ENCODE assay signal across 1 cellular context in the genomic region with DNA sequence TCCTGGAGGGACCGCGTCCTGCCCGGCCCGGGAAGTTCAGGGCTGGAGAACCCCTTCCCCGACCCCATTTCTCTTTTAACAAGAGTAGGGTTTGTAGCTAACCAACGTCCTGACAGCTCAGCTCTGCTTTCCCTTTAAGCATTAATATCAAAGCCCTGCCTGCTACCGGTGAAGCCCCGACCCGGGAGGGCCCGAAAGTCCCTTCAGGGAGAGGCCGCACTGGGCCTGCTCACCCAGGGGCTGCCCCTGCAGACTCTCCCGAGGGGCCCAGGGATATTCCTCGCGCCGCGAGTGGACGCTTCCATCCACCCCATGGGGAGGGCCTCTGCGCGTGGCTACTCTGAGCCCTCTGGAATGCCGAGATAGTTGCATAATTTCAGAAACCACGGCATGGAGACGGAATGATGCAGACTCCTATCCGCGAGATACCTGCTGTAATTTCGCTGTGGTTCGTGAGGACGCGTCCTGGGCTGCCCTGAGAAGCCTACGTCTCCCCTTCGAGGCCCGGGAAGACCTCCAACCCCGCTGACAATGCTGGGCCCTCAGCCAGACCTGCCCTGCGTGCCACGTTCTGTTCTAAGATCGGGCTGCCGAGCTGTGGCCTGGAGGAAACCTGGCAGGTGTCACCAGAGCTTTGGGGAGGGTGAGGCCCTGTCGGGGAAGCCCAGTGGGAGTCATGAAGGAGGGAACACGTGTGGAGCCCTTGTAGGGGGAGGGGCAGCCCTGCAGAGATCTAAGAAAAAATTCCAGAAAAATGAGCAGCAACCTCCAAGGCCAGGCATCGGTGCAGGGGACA.
TF ChIP-seq lines count a peak whose summit lies in the region.

No MANE protein-coding gene starts in this region.

TF ChIP-seq in HepG2, 621 proteins besides CTCF, POLR2A, EP300 and RAD21 (continued from another document and continues in another):
- TF ChIP-seq RARG (CRISPR knock-in tag; IDR thresholded peaks at IDR 0.05; ENCODE audit: low read depth) (no peak), ZNF720 (CRISPR knock-in tag; IDR thresholded peaks at IDR 0.05) (no peak), CENPT (CRISPR knock-in tag; IDR thresholded peaks at IDR 0.05; ENCODE audit: low read depth) (0 out of 2 replicates have a peak, but pooled peaks have one; percentile 56), GATAD1 (CRISPR knock-in tag; IDR thresholded peaks at IDR 0.05) (no peak; the same call in 1 of the 2 replicates), NFE2L2 (IDR thresholded peaks at IDR 0.05; ENCODE audit: low read length) (no peak), ZNF207 (IDR thresholded peaks at IDR 0.05; ENCODE audit: borderline replicate concordance) (no peak), MTF1 (CRISPR knock-in tag; IDR thresholded peaks at IDR 0.05) (no peak), ZNF737 (CRISPR knock-in tag; IDR thresholded peaks at IDR 0.05; ENCODE audit: borderline replicate concordance) (0 out of 2 replicates have a peak, but pooled peaks have one; percentile 75), SIN3A (IDR thresholded peaks at IDR 0.05; ENCODE audit: borderline replicate concordance, low read depth, low read length) (0 out of 2 replicates have a peak, but pooled peaks have one; percentile 21), MAFK (conservative IDR thresholded peaks at IDR 0.05 in 1 of 2, IDR thresholded peaks at IDR 0.05 in 1 of 2; ENCODE audit: low read length in 2 of 2) (no peak), ZNF749 (CRISPR knock-in tag; IDR thresholded peaks at IDR 0.05; ENCODE audit: borderline replicate concordance) (peak; percentile 17; the same call in 1 of the 2 replicates), ZNF564 (CRISPR knock-in tag; IDR thresholded peaks at IDR 0.05) (no peak), ZFYVE20 (CRISPR knock-in tag; IDR thresholded peaks at IDR 0.05; ENCODE audit: borderline replicate concordance, low read depth) (no peak), TEAD2 (CRISPR knock-in tag; IDR thresholded peaks at IDR 0.05) (no peak), HHEX (CRISPR knock-in tag; IDR thresholded peaks at IDR 0.05) (no peak), TEAD3 (CRISPR knock-in tag; optimal IDR thresholded peaks at IDR 0.05; ENCODE audit: borderline replicate concordance) (no peak), RFXAP (CRISPR knock-in tag; IDR thresholded peaks at IDR 0.05; ENCODE audit: borderline replicate concordance) (no peak; the same call in 1 of the 2 replicates), FIP1L1 (IDR thresholded peaks at IDR 0.05; ENCODE audit: borderline replicate concordance, insufficient read depth, low read depth, low read length) (no peak), MATR3 (CRISPR knock-in tag; IDR thresholded peaks at IDR 0.05) (no peak), KLF9 (CRISPR knock-in tag; IDR thresholded peaks at IDR 0.05; ENCODE audit: low read depth) (no peak), CCDC6 (CRISPR knock-in tag; IDR thresholded peaks at IDR 0.05) (no peak)
- TF ChIP-seq, protein P1, sequence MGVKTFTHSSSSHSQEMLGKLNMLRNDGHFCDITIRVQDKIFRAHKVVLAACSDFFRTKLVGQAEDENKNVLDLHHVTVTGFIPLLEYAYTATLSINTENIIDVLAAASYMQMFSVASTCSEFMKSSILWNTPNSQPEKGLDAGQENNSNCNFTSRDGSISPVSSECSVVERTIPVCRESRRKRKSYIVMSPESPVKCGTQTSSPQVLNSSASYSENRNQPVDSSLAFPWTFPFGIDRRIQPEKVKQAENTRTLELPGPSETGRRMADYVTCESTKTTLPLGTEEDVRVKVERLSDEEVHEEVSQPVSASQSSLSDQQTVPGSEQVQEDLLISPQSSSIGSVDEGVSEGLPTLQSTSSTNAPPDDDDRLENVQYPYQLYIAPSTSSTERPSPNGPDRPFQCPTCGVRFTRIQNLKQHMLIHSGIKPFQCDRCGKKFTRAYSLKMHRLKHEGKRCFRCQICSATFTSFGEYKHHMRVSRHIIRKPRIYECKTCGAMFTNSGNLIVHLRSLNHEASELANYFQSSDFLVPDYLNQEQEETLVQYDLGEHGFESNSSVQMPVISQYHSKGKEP (CRISPR knock-in tag; IDR thresholded peaks at IDR 0.05): no peak
- TF ChIP-seq, protein P2, sequence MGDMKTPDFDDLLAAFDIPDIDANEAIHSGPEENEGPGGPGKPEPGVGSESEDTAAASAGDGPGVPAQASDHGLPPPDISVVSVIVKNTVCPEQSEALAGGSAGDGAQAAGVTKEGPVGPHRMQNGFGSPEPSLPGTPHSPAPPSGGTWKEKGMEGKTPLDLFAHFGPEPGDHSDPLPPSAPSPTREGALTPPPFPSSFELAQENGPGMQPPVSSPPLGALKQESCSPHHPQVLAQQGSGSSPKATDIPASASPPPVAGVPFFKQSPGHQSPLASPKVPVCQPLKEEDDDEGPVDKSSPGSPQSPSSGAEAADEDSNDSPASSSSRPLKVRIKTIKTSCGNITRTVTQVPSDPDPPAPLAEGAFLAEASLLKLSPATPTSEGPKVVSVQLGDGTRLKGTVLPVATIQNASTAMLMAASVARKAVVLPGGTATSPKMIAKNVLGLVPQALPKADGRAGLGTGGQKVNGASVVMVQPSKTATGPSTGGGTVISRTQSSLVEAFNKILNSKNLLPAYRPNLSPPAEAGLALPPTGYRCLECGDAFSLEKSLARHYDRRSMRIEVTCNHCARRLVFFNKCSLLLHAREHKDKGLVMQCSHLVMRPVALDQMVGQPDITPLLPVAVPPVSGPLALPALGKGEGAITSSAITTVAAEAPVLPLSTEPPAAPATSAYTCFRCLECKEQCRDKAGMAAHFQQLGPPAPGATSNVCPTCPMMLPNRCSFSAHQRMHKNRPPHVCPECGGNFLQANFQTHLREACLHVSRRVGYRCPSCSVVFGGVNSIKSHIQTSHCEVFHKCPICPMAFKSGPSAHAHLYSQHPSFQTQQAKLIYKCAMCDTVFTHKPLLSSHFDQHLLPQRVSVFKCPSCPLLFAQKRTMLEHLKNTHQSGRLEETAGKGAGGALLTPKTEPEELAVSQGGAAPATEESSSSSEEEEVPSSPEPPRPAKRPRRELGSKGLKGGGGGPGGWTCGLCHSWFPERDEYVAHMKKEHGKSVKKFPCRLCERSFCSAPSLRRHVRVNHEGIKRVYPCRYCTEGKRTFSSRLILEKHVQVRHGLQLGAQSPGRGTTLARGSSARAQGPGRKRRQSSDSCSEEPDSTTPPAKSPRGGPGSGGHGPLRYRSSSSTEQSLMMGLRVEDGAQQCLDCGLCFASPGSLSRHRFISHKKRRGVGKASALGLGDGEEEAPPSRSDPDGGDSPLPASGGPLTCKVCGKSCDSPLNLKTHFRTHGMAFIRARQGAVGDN (CRISPR knock-in tag; IDR thresholded peaks at IDR 0.05): peak; percentile 91
- TF ChIP-seq, protein P3, sequence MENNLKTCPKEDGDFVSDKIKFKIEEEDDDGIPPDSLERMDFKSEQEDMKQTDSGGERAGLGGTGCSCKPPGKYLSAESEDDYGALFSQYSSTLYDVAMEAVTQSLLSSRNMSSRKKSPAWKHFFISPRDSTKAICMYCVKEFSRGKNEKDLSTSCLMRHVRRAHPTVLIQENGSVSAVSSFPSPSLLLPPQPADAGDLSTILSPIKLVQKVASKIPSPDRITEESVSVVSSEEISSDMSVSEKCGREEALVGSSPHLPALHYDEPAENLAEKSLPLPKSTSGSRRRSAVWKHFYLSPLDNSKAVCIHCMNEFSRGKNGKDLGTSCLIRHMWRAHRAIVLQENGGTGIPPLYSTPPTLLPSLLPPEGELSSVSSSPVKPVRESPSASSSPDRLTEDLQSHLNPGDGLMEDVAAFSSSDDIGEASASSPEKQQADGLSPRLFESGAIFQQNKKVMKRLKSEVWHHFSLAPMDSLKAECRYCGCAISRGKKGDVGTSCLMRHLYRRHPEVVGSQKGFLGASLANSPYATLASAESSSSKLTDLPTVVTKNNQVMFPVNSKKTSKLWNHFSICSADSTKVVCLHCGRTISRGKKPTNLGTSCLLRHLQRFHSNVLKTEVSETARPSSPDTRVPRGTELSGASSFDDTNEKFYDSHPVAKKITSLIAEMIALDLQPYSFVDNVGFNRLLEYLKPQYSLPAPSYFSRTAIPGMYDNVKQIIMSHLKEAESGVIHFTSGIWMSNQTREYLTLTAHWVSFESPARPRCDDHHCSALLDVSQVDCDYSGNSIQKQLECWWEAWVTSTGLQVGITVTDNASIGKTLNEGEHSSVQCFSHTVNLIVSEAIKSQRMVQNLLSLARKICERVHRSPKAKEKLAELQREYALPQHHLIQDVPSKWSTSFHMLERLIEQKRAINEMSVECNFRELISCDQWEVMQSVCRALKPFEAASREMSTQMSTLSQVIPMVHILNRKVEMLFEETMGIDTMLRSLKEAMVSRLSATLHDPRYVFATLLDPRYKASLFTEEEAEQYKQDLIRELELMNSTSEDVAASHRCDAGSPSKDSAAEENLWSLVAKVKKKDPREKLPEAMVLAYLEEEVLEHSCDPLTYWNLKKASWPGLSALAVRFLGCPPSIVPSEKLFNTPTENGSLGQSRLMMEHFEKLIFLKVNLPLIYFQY (CRISPR knock-in tag; IDR thresholded peaks at IDR 0.05; ENCODE audit: borderline replicate concordance): no peak
- TF ChIP-seq, protein P4, sequence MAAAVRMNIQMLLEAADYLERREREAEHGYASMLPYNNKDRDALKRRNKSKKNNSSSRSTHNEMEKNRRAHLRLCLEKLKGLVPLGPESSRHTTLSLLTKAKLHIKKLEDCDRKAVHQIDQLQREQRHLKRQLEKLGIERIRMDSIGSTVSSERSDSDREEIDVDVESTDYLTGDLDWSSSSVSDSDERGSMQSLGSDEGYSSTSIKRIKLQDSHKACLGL (CRISPR knock-in tag; IDR thresholded peaks at IDR 0.05): no peak
- TF ChIP-seq, protein P5, sequence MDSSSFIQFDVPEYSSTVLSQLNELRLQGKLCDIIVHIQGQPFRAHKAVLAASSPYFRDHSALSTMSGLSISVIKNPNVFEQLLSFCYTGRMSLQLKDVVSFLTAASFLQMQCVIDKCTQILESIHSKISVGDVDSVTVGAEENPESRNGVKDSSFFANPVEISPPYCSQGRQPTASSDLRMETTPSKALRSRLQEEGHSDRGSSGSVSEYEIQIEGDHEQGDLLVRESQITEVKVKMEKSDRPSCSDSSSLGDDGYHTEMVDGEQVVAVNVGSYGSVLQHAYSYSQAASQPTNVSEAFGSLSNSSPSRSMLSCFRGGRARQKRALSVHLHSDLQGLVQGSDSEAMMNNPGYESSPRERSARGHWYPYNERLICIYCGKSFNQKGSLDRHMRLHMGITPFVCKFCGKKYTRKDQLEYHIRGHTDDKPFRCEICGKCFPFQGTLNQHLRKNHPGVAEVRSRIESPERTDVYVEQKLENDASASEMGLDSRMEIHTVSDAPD (CRISPR knock-in tag; IDR thresholded peaks at IDR 0.05): no peak
- TF ChIP-seq, protein P6, sequence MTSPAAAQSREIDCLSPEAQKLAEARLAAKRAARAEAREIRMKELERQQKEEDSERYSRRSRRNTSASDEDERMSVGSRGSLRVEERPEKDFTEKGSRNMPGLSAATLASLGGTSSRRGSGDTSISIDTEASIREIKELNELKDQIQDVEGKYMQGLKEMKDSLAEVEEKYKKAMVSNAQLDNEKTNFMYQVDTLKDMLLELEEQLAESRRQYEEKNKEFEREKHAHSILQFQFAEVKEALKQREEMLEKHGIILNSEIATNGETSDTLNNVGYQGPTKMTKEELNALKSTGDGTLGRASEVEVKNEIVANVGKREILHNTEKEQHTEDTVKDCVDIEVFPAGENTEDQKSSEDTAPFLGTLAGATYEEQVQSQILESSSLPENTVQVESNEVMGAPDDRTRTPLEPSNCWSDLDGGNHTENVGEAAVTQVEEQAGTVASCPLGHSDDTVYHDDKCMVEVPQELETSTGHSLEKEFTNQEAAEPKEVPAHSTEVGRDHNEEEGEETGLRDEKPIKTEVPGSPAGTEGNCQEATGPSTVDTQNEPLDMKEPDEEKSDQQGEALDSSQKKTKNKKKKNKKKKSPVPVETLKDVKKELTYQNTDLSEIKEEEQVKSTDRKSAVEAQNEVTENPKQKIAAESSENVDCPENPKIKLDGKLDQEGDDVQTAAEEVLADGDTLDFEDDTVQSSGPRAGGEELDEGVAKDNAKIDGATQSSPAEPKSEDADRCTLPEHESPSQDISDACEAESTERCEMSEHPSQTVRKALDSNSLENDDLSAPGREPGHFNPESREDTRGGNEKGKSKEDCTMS (CRISPR knock-in tag; conservative IDR thresholded peaks at IDR 0.05): no peak
- TF ChIP-seq, protein P7, sequence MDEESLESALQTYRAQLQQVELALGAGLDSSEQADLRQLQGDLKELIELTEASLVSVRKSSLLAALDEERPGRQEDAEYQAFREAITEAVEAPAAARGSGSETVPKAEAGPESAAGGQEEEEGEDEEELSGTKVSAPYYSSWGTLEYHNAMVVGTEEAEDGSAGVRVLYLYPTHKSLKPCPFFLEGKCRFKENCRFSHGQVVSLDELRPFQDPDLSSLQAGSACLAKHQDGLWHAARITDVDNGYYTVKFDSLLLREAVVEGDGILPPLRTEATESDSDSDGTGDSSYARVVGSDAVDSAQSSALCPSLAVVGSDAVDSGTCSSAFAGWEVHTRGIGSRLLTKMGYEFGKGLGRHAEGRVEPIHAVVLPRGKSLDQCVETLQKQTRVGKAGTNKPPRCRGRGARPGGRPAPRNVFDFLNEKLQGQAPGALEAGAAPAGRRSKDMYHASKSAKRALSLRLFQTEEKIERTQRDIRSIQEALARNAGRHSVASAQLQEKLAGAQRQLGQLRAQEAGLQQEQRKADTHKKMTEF (CRISPR knock-in tag; IDR thresholded peaks at IDR 0.05): 0 out of 2 replicates have a peak, but pooled peaks have one; percentile 52
- TF ChIP-seq, protein P8, sequence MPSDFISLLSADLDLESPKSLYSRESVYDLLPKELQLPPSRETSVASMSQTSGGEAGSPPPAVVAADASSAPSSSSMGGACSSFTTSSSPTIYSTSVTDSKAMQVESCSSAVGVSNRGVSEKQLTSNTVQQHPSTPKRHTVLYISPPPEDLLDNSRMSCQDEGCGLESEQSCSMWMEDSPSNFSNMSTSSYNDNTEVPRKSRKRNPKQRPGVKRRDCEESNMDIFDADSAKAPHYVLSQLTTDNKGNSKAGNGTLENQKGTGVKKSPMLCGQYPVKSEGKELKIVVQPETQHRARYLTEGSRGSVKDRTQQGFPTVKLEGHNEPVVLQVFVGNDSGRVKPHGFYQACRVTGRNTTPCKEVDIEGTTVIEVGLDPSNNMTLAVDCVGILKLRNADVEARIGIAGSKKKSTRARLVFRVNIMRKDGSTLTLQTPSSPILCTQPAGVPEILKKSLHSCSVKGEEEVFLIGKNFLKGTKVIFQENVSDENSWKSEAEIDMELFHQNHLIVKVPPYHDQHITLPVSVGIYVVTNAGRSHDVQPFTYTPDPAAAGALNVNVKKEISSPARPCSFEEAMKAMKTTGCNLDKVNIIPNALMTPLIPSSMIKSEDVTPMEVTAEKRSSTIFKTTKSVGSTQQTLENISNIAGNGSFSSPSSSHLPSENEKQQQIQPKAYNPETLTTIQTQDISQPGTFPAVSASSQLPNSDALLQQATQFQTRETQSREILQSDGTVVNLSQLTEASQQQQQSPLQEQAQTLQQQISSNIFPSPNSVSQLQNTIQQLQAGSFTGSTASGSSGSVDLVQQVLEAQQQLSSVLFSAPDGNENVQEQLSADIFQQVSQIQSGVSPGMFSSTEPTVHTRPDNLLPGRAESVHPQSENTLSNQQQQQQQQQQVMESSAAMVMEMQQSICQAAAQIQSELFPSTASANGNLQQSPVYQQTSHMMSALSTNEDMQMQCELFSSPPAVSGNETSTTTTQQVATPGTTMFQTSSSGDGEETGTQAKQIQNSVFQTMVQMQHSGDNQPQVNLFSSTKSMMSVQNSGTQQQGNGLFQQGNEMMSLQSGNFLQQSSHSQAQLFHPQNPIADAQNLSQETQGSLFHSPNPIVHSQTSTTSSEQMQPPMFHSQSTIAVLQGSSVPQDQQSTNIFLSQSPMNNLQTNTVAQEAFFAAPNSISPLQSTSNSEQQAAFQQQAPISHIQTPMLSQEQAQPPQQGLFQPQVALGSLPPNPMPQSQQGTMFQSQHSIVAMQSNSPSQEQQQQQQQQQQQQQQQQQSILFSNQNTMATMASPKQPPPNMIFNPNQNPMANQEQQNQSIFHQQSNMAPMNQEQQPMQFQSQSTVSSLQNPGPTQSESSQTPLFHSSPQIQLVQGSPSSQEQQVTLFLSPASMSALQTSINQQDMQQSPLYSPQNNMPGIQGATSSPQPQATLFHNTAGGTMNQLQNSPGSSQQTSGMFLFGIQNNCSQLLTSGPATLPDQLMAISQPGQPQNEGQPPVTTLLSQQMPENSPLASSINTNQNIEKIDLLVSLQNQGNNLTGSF (CRISPR knock-in tag; IDR thresholded peaks at IDR 0.05): no peak
- TF ChIP-seq, protein P9, sequence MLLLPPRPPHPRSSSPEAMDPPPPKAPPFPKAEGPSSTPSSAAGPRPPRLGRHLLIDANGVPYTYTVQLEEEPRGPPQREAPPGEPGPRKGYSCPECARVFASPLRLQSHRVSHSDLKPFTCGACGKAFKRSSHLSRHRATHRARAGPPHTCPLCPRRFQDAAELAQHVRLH (CRISPR knock-in tag; IDR thresholded peaks at IDR 0.05; ENCODE audit: borderline replicate concordance, low read depth): no peak
